ENCODE assay signal across 14 cellular contexts in genomic region chr1:57839488-57839887, GRCh38.
DNase-seq lines count a peak whose midpoint lies in the region; TF ChIP-seq lines count a peak whose summit lies in the region.
"Had no signal": no experiment of that assay in that cellular context is flagged by ENCODE, and none has a peak within 500 bp of the region (broad histone marks: within the 10 kb centered on the region; RNA-seq: fewer than 3 reads in every experiment).

No MANE protein-coding gene starts in this region.

- peak; percentile 74 for DNase-seq in NCI-H1105 (lab: John Stamatoyannopoulos, UW)
- peak; percentile 76 for DNase-seq in NCI-H146 (lab: John Stamatoyannopoulos, UW)
- DNase-seq in NCI-H345 treated with DMSO at 0.1 percent for 48 hours (lab: John Stamatoyannopoulos, UW; ENCODE audit: unreplicated experiment) = peak; percentile 50
- peak; percentile 9 for DNase-seq in left kidney (ENCODE audit: low read depth, low spot score)
- DNase-seq in SIG-M5 treated with dmso at 0.1 percent for 504 hours (lab: John Stamatoyannopoulos, UW; ENCODE audit: unreplicated experiment) = no peak
- DNase-seq in KBM-7 = no peak
- DNase-seq in GM13976 (ENCODE audit: low spot score) = no peak
- DNase-seq: CD4-positive, CD25-positive, alpha-beta regulatory T cell; NCI-H2029 treated with DMSO at 0.1 percent for 48 hours; NCI-H446 treated with DMSO at 0.1 percent for 48 hours; NCI-H82; Peyer's patch; Right ventricle myocardium superior; T-helper 17 cell had no signal

- no peak for TF ChIP-seq CTCF in GM13976 (IDR thresholded peaks at IDR 0.05; ENCODE audit: borderline replicate concordance, control extremely low read depth, extremely low read depth, insufficient read depth, missing control alignments)

- in situ Hi-C loops in KBM-7 (cut with MboI; ENCODE audit: low pct_unique_long_range_greater_than_20kb, low sequenced_read_pairs) (no loop called here), GM13976 (cut with MboI; ENCODE audit: low sequenced_read_pairs, unreplicated experiment) (no loop called here)

Comparison
In these comparisons a context has a peak if more than half of its experiments do, and no peak if none do; other contexts are left out.
1. DNase-seq: peak in NCI-H1105 (single experiment), NCI-H146 (single experiment), NCI-H345 treated with DMSO at 0.1 percent for 48 hours (single experiment) and left kidney (single experiment); none in SIG-M5 treated with dmso at 0.1 percent for 504 hours (single experiment), KBM-7 (single experiment) and GM13976 (single experiment).